Comparison of ENCODE assay signal across 17 cellular contexts in the genomic region with DNA sequence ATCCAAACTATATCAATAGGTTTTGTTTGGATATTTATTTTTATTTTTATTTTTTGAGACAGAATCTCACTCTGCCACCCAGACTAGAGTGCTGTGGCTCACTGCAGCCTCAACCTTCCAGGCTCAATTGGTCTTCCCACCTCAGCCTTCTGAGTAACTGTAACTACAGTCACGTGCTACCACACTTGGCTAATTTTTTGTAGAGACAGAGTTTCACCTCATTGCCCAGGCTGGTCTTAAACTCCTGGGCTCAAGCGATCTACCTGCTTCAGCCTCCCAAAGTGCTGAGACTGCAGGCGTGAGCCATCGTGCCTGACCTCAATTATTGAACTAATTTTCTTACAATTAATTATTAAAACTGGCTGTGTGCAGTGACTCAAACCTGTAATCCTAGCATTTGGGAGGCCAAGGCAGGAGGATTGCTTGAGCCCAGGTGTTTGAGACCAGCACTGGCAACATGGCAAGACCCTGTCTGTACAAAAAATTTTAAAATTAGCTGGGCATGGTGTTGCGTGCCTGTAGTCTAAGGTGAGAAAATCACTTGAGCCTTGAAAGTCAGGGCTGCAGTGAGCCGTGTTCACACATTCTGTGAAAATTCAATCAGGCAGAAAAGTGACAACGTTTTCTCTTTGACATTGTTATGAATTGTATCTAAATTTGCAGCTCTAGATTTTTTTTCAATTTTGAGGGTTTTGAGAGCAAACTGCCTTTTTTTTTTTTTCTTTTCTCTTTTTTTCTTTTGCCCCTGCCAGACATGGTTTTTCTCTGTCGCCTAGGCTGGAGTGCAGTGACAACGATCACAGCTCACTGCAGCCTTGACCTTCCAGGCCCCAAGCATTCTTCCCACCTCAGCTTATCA.
DNase-seq lines count a peak whose midpoint lies in the region; ATAC-seq and TF ChIP-seq lines count a peak whose summit lies in the region.
"Had no signal": no experiment of that assay in that cellular context is flagged by ENCODE, and none has a peak within 500 bp of the region (broad histone marks: within the 10 kb centered on the region; RNA-seq: fewer than 3 reads in every experiment).

No MANE protein-coding gene starts in this region.

- POLR2A ChIA-PET in GM10248 (lab: Yijun Ruan, JAX) (interaction anchor here (0.7 kb wide), 1 partner anchor 62 kb away, joined by 7 read pairs; no protein-coding TSS in a partner anchor), OCI-LY7 (lab: Charles Lee) (interaction anchor here (0.7 kb wide), 2 partner anchors 55 to 447 kb away, joined by 3 read pairs; no protein-coding TSS in a partner anchor)

- no peak overlapping the region for H3K4me2 ChIP-seq in OCI-LY7 (ENCODE audit: low read length)
- H3K4me2 ChIP-seq: BLaER1 treated with 17β-estradiol and CSF1 and Interleukin-3, amounts not matched to agents 10 nM and 100 nM had no signal

- H3K79me2 ChIP-seq in OCI-LY7 (ENCODE audit: insufficient read depth, low read depth, low read length), result no peaks in the 10 kb centered on the region

- no peaks in the 10 kb centered on the region for H3K9me2 ChIP-seq in OCI-LY7 (ENCODE audit: insufficient read depth, low read length)

- ATAC-seq in GM19395 (IDR thresholded peaks at IDR 0.05; ENCODE audit: unreplicated experiment), result peak; percentile 81
- ATAC-seq in HG02852 (IDR thresholded peaks at IDR 0.05; ENCODE audit: unreplicated experiment), result peak; percentile 63
- ATAC-seq: activated naive CD4-positive, alpha-beta T cell treated with anti-CD3 and anti-CD28 coated beads, Interleukin-2, amount 50 U/mL, for 72 hours; heart left ventricle had no signal

- DNase-seq in GM10248 (ENCODE audit: extremely low spot score), result peak; percentile 42
- peak; percentile 37 for DNase-seq in OCI-LY7 (ENCODE audit: low spot score)
- no peak for DNase-seq in activated CD8-positive, alpha-beta memory T cell treated with anti-CD3 and anti-CD28 coated beads for 24 hours
- DNase-seq in COLO829 (ENCODE audit: low spot score), result no peak
- no peak for DNase-seq in hepatic stellate cell (ENCODE audit: low spot score)
- DNase-seq in NCI-H146 treated with DMSO at 0.1 percent for 48 hours (lab: John Stamatoyannopoulos, UW; ENCODE audit: unreplicated experiment), result no peak
- DNase-seq: activated CD4-positive, alpha-beta T cell treated with anti-CD3 and anti-CD28 coated beads for 4 hours; effector CD4-positive, alpha-beta T cell; heart left ventricle; HFFc6; Kasumi-1; mammary epithelial cell; upper lobe of left lung had no signal

- no TSS peak for BruUV-seq in OCI-LY7 (replicated peaks; lab: Mats Ljungman, UMichigan)

- intact Hi-C loops in OCI-LY7 (cut with micrococcal nuclease; ENCODE audit: unreplicated experiment), result no loop called here

- H3K36me3 ChIP-seq in OCI-LY7 (ENCODE audit: insufficient read depth, low read length), result peaks cover 66% of the 10 kb centered on the region

- 0 out of 2 replicates have a peak, but pooled peaks cover 4% of the 10 kb centered on the region for H3K9me3 ChIP-seq in OCI-LY7 (ENCODE audit: low read length)
- H3K9me3 ChIP-seq: BLaER1 treated with 17β-estradiol and CSF1 and Interleukin-3, amounts not matched to agents 10 nM and 100 nM; upper lobe of left lung had no signal

- H3K27ac ChIP-seq in OCI-LY7 (ENCODE audit: low read depth, low read length, poor library complexity, severe bottlenecking), result no peak overlapping the region
- H3K27ac ChIP-seq: BLaER1 treated with 17β-estradiol and CSF1 and Interleukin-3, amounts not matched to agents 10 nM and 100 nM; heart left ventricle; upper lobe of left lung had no signal

- CTCF ChIA-PET in GM10248 (lab: Yijun Ruan, JAX), result interaction anchor here (1.6 kb wide), 1 partner anchor 9 kb away, joined by 4 read pairs; no protein-coding TSS in a partner anchor
- CTCF ChIA-PET in OCI-LY7 (lab: Charles Lee; ENCODE audit: unreplicated experiment), result no interaction called here

- no peak overlapping the region for H3K4me3 ChIP-seq in OCI-LY7 (ENCODE audit: low read depth, low read length, poor library complexity, severe bottlenecking)
- H3K4me3 ChIP-seq: BLaER1 treated with 17β-estradiol and CSF1 and Interleukin-3, amounts not matched to agents 10 nM and 100 nM; heart left ventricle; upper lobe of left lung had no signal

- H4K20me1 ChIP-seq in OCI-LY7 (ENCODE audit: insufficient read depth, low read length), result no peaks in the 10 kb centered on the region

- no peak overlapping the region for H2AFZ ChIP-seq in OCI-LY7 (ENCODE audit: low read length)

- TF ChIP-seq CTCF in GM10248 (IDR thresholded peaks at IDR 0.05; ENCODE audit: control extremely low read depth, extremely low read depth, low read depth, missing control alignments), result no peak
- no peak for TF ChIP-seq CTCF in OCI-LY7 (conservative IDR thresholded peaks at IDR 0.05; ENCODE audit: low read length)

- peaks cover 9% of the 10 kb centered on the region for H3K4me1 ChIP-seq in OCI-LY7 (ENCODE audit: insufficient read depth, low read length, poor library complexity, severe bottlenecking)
- H3K4me1 ChIP-seq: BLaER1 treated with 17β-estradiol and CSF1 and Interleukin-3, amounts not matched to agents 10 nM and 100 nM; heart left ventricle; upper lobe of left lung had no signal

Comparison
In these comparisons a context has a peak if more than half of its experiments do, and no peak if none do; other contexts are left out.
1. DNase-seq: peak in GM10248 (single experiment) and OCI-LY7 (single experiment); none in activated CD8-positive, alpha-beta memory T cell treated with anti-CD3 and anti-CD28 coated beads for 24 hours (single experiment), COLO829 (single experiment), hepatic stellate cell (single experiment) and NCI-H146 treated with DMSO at 0.1 percent for 48 hours (single experiment).